In the genomic region with DNA sequence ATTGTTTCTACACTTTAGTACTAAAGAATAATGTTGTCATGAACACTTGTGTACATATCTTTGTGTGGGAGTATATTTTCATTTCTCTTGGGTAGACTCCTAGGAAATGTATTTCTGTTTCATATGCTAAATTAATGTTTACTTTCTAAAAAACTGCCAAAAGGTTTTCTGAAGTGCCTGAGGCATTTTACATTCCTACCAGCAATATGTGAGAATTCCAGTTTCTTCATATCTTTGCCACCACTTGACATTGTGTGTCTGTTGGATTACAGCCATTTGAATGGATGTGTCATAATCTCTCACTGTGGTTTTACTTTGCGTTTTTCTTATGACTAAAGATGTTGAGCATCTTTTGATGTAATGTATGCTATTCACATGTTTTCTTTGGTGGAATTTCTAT, we compare ENCODE assay signal across 16 cellular contexts.
DNase-seq lines count a peak whose midpoint lies in the region; ATAC-seq, FAIRE-seq and TF ChIP-seq lines count a peak whose summit lies in the region.
"Had no signal": no experiment of that assay in that cellular context is flagged by ENCODE, and none has a peak within 500 bp of the region (broad histone marks: within the 10 kb centered on the region; RNA-seq: fewer than 3 reads in every experiment).

No MANE protein-coding gene starts in this region.

- H3K9me3 ChIP-seq in upper lobe of left lung, result no peaks in the 10 kb centered on the region

- ATAC-seq in natural killer cell (no peak), upper lobe of left lung (ENCODE audit: low FRiP score in 2 of 2) (no peak)
- ATAC-seq: activated T-cell treated with anti-CD3 and anti-CD28 coated beads, Interleukin-2, amount 50 U/mL, for 4 hours; esophagus mucosa; left lobe of liver; Right ventricle myocardium inferior had no signal

- H3K27me3 ChIP-seq in upper lobe of left lung, result no peaks in the 10 kb centered on the region

- H3K4me3 ChIP-seq in epithelial cell of esophagus (ENCODE audit: low read length), result no peak overlapping the region
- H3K4me3 ChIP-seq in skeletal muscle cell (ENCODE audit: low read depth, low read length), result no peak overlapping the region
- H3K4me3 ChIP-seq in upper lobe of left lung, result no peak overlapping the region

- H3K4me3 Mint-ChIP-seq in natural killer cell, result no peak overlapping the region
- H3K4me3 Mint-ChIP-seq: activated T-cell treated with anti-CD3 and anti-CD28 coated beads, Interleukin-2, amount 50 U/mL, for 4 hours; brain; neural crest cell had no signal

- FAIRE-seq in RCC 7860 (lab: Jason Lieb, UNC), result peak; percentile 96

- H3K36me3 Mint-ChIP-seq in natural killer cell, result peaks cover under 1% of the 10 kb centered on the region
- H3K36me3 Mint-ChIP-seq: brain had no signal

- H3K9me3 Mint-ChIP-seq in natural killer cell, result peaks cover 0 to 9% of the 10 kb centered on the region in 2 donors

- DNase-seq in GM04504 (ENCODE audit: low read depth) (peak; percentile 75), RCC 7860 (ENCODE audit: low spot score) (peak; percentile 86), epithelial cell of esophagus (ENCODE audit: low read depth) (peak; percentile 95), skeletal muscle cell (ENCODE audit: low read depth) (peak; percentile 87), natural killer cell (no peak), NCI-H187 (lab: John Stamatoyannopoulos, UW) (no peak), upper lobe of left lung (no peak)
- DNase-seq: activated T-cell treated with anti-CD3 and anti-CD28 coated beads, Interleukin-2, amount 50 U/mL, for 4 hours; DMS 273 treated with DMSO at 0.1 percent for 48 hours; stimulated activated CD4-positive, alpha-beta T cell treated with anti-CD3 and anti-CD28 coated beads, Interleukin-15, amount 100 ng/mL, for 24 hours; WERI-Rb-1 had no signal

- TF ChIP-seq EP300 in upper lobe of left lung (IDR thresholded peaks at IDR 0.05), result no peak

- H3K36me3 ChIP-seq in upper lobe of left lung, result no peaks in the 10 kb centered on the region
- H3K36me3 ChIP-seq: WERI-Rb-1 had no signal

- TF ChIP-seq CTCF in epithelial cell of esophagus (IDR thresholded peaks at IDR 0.05; ENCODE audit: insufficient read depth, low read depth, low read length, missing control alignments) (no peak), natural killer cell (IDR thresholded peaks at IDR 0.05) (no peak), upper lobe of left lung (IDR thresholded peaks at IDR 0.05) (no peak)

- 41 to 50% methylated on average over 1 of the region's 1 CpG for WGBS in upper lobe of left lung, 2 donors

- intact Hi-C loops in natural killer cell (cut with micrococcal nuclease), result no loop called here

- H3K4me1 Mint-ChIP-seq in natural killer cell, result no peaks in the 10 kb centered on the region
- H3K4me1 Mint-ChIP-seq: brain, neural crest cell had no signal

- no peaks in the 10 kb centered on the region for H3K4me1 ChIP-seq in upper lobe of left lung

- no peak for TF ChIP-seq POLR2A in upper lobe of left lung (IDR thresholded peaks at IDR 0.05)

- no peak overlapping the region for H3K27ac Mint-ChIP-seq in natural killer cell
- H3K27ac Mint-ChIP-seq: brain had no signal

- H3K27ac ChIP-seq in upper lobe of left lung, result no peak overlapping the region
- H3K27ac ChIP-seq: WERI-Rb-1 had no signal

- H3K27me3 Mint-ChIP-seq in natural killer cell (ENCODE audit: low read depth in 2 of 2), result no peaks in the 10 kb centered on the region
- H3K27me3 Mint-ChIP-seq: brain had no signal

Comparison
In these comparisons a context has a peak if more than half of its experiments do, and no peak if none do; other contexts are left out.
1. DNase-seq: peak in GM04504 (single experiment), RCC 7860 (single experiment), epithelial cell of esophagus (single experiment) and skeletal muscle cell (single experiment); none in natural killer cell (single experiment), NCI-H187 (0 of 2) and upper lobe of left lung (0 of 2).